ENCODE assay signal across 29 cellular contexts in genomic region chr1:224533517-224533916, GRCh38.
"Had no signal": no experiment of that assay in that cellular context is flagged by ENCODE, and none has a peak within 500 bp of the region (broad histone marks: within the 10 kb centered on the region; RNA-seq: fewer than 3 reads in every experiment).

No MANE protein-coding gene starts in this region.

- DNase-seq: activated CD4-positive, alpha-beta T cell treated with anti-CD3 and anti-CD28 coated beads, Interleukin-2, amount 10 ng/mL, durations not matched to agents 24 days and 14 days; activated CD4-positive, alpha-beta T cell treated with anti-CD3 and anti-CD28 coated beads, Interleukin-2, amount 50 U/mL, for 4 hours; activated CD8-positive, alpha-beta T cell treated with anti-CD3 and anti-CD28 coated beads for 36 hours; activated effector memory CD4-positive, alpha-beta T cell treated with anti-CD3 and anti-CD28 coated beads, Interleukin-2, amount 50 U/mL, for 16 hours; activated naive CD4-positive, alpha-beta T cell; activated naive CD4-positive, alpha-beta T cell treated with anti-CD3 and anti-CD28 coated beads, Interleukin-2, amount 50 U/mL, for 16 hours; activated naive CD8-positive, alpha-beta T cell treated with anti-CD3 and anti-CD28 coated beads for 36 hours; activated T-cell treated with anti-CD3 and anti-CD28 coated beads, Interleukin-2, amount 50 U/mL, for 1 hour; activated T-cell treated with anti-CD3 and anti-CD28 coated beads, Interleukin-2, amount 50 U/mL, for 72 hours; amniotic stem cell; NCI-H1092 treated with DMSO at 0.1 percent for 48 hours; NCI-H1417; NCI-H187 treated with DMSO at 0.1 percent for 48 hours; NCI-H226; NCI-H446 treated with DMSO at 0.1 percent for 48 hours; NCI-H524; NCI-H69; PC-9; SIG-M5; T-helper 1 cell; T-helper 2 cell; T-helper 9 cell had no signal

- H3K4me3 ChIP-seq: ascending aorta, cardiac muscle cell, PC-9 had no signal

- H3K27me3 ChIP-seq: ascending aorta, cardiac muscle cell had no signal

- ATAC-seq: activated CD8-positive, alpha-beta T cell treated with anti-CD3 and anti-CD28 coated beads for 36 hours; activated T-cell treated with anti-CD3 and anti-CD28 coated beads, Interleukin-2, amount 50 U/mL, for 72 hours; activated T-helper 17 cell treated with anti-CD3 and anti-CD28 coated beads, Interleukin-2, amount 50 U/mL, for 72 hours; Right ventricle myocardium inferior; SK-N-SH treated with all-trans-retinoic acid at 6 μM for 48 hours had no signal

- H3K27ac ChIP-seq: ascending aorta, cardiac muscle cell, KMS-11, PC-9, RWPE1 had no signal

- H3K36me3 ChIP-seq: ascending aorta, cardiac muscle cell had no signal

- H3K4me1 ChIP-seq: ascending aorta had no signal

- H3K9me3 ChIP-seq: ascending aorta had no signal
